Comparison of ENCODE assay signal across 9 cellular contexts in genomic region chr9:91734371-91734981, GRCh38.
DNase-seq lines count a peak whose midpoint lies in the region; ATAC-seq and TF ChIP-seq lines count a peak whose summit lies in the region.
"Had no signal": no experiment of that assay in that cellular context is flagged by ENCODE, and none has a peak within 500 bp of the region (broad histone marks: within the 10 kb centered on the region; RNA-seq: fewer than 3 reads in every experiment).

No MANE protein-coding gene starts in this region.

- no peak overlapping the region for H3K27ac ChIP-seq in cardiac muscle cell

- H3K4me3 ChIP-seq in AG09309 (ENCODE audit: control insufficient read depth, low read depth, low read length) (no peak overlapping the region), cardiac muscle cell (no peak overlapping the region)
- H3K4me3 ChIP-seq: HAP-1 had no signal

- no peaks in the 10 kb centered on the region for H3K9me3 ChIP-seq in cardiac muscle cell (ENCODE audit: low read depth)
- H3K9me3 ChIP-seq: HAP-1 had no signal

- H3K9me3 Mint-ChIP-seq in activated naive CD4-positive, alpha-beta T cell treated with anti-CD3 and anti-CD28 coated beads, Interleukin-2, amount 50 U/mL, for 72 hours = no peaks in the 10 kb centered on the region

- H3K4me1 ChIP-seq in cardiac muscle cell (ENCODE audit: low read depth) = no peaks in the 10 kb centered on the region
- H3K4me1 ChIP-seq: HAP-1 had no signal

- ATAC-seq in GM21515 (IDR thresholded peaks at IDR 0.05; ENCODE audit: unreplicated experiment) = peak; percentile 56
- peak; percentile 20 to 44 for ATAC-seq in activated naive CD4-positive, alpha-beta T cell treated with anti-CD3 and anti-CD28 coated beads, Interleukin-2, amount 50 U/mL, for 72 hours
- no peak for ATAC-seq in GM21576 (IDR thresholded peaks at IDR 0.05; ENCODE audit: unreplicated experiment)

- H3K36me3 Mint-ChIP-seq in activated naive CD4-positive, alpha-beta T cell treated with anti-CD3 and anti-CD28 coated beads, Interleukin-2, amount 50 U/mL, for 72 hours = no peaks in the 10 kb centered on the region

- peaks cover 12% of the 10 kb centered on the region for H3K36me3 ChIP-seq in cardiac muscle cell
- H3K36me3 ChIP-seq: HAP-1 had no signal

- peak; percentile 97 for TF ChIP-seq CTCF in AG09309 (IDR thresholded peaks at IDR 0.05; ENCODE audit: control insufficient read depth, insufficient read depth, low read depth, low read length, missing control alignments)
- peak; percentile 98 for TF ChIP-seq CTCF in cardiac muscle cell (IDR thresholded peaks at IDR 0.05; ENCODE audit: low read depth, low read length)

- no peak overlapping the region for H3K27ac Mint-ChIP-seq in activated naive CD4-positive, alpha-beta T cell treated with anti-CD3 and anti-CD28 coated beads, Interleukin-2, amount 50 U/mL, for 72 hours

- in situ Hi-C loops in SK-MEL-5 (cut with HindIII; ENCODE audit: low pct_unique_long_range_greater_than_20kb, low sequenced_read_pairs) = no loop called here

- DNase-seq in AG09309 (ENCODE audit: low read depth) = no peak
- peak; percentile 58 for DNase-seq in SK-MEL-5 (ENCODE audit: low read depth, low spot score)
- DNase-seq in activated naive CD4-positive, alpha-beta T cell treated with anti-CD3 and anti-CD28 coated beads, Interleukin-2, amount 50 U/mL, for 72 hours (ENCODE audit: low spot score in 2 of 2) = peak in 1 of 2 donors; percentile 72
- peak; percentile 72 to 75 for DNase-seq in cardiac muscle cell (ENCODE audit: low read depth in 1 of 2, low spot score in 1 of 2)
- DNase-seq in putamen (ENCODE audit: low spot score) = peak; percentile 32
- no peak for DNase-seq in NCI-H446 treated with DMSO at 0.1 percent for 48 hours (lab: John Stamatoyannopoulos, UW)

- no peaks in the 10 kb centered on the region for H3K27me3 ChIP-seq in cardiac muscle cell

Comparison
In these comparisons a context has a peak if more than half of its experiments do, and no peak if none do; other contexts are left out.
1. DNase-seq: peak in SK-MEL-5 (single experiment), cardiac muscle cell (2 of 2) and putamen (single experiment); none in AG09309 (single experiment) and NCI-H446 treated with DMSO at 0.1 percent for 48 hours (single experiment).